In the genomic region with DNA sequence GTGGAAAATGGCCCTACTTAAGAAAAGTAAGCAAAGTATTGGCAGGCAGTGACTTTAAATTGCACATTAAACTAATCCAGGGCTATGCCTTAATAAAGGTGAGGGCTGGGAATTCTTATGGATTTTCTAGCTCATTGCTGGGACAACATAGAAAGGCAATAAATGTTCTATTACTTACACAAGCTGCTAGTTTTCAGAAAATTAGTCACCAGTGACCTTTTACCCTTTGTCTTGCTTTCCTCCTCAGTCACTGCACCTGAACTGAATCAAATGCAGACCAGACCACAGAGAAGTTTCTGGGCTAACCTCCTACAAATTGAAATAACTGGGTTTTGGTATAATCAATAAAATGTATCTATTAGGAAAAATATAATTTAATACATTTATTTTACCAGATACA, we compare ENCODE assay signal across 16 cellular contexts.
A peak's percentile ranks its signal among the peaks of the same experiment; 100 is the strongest.
DNase-seq lines count a peak whose midpoint lies in the region; ATAC-seq, FAIRE-seq and TF ChIP-seq lines count a peak whose summit lies in the region.
"Had no signal": no experiment of that assay in that cellular context is flagged by ENCODE, and none has a peak within 500 bp of the region (broad histone marks: within the 10 kb centered on the region; RNA-seq: fewer than 3 reads in every experiment).

No MANE protein-coding gene starts in this region.

- no peaks in the 10 kb centered on the region for H4K20me1 ChIP-seq in endothelial cell of umbilical vein (replicated peaks; ENCODE audit: control insufficient read depth, extremely low read depth, insufficient read depth, low read length)

- intact Hi-C loops in endothelial cell of umbilical vein (cut with micrococcal nuclease), result no loop called here
- intact Hi-C loops in left colon (cut with DNase I, micrococcal nuclease), result no loop called here
- intact Hi-C loops in stomach (cut with DNase I; ENCODE audit: low total_unique reads), result no loop called here

- no peak overlapping the region for H2AFZ ChIP-seq in endothelial cell of umbilical vein (ENCODE audit: low read depth, low read length)

- CTCF ChIA-PET in endothelial cell of umbilical vein (lab: Charles Lee), result no interaction called here

- H3K9me3 ChIP-seq in endothelial cell of umbilical vein (replicated peaks; ENCODE audit: control insufficient read depth, insufficient read depth, low read length), result no peaks in the 10 kb centered on the region
- H3K9me3 ChIP-seq in stomach, result no peaks in the 10 kb centered on the region
- H3K9me3 ChIP-seq: HAP-1 had no signal

- H3K4me3 ChIP-seq in endothelial cell of umbilical vein (replicated peaks in 1 of 3; ENCODE audit: insufficient read depth in 1 of 3, low read depth in 1 of 3, low read length in 3 of 3), result no peak overlapping the region
- no peak overlapping the region for H3K4me3 ChIP-seq in stomach
- H3K4me3 ChIP-seq: HAP-1 had no signal

- TF ChIP-seq CTCF in endothelial cell of umbilical vein (IDR thresholded peaks at IDR 0.05; ENCODE audit: extremely low read depth in 1 of 2, insufficient read depth in 1 of 2, low read depth in 1 of 2, low read length in 2 of 2), result no peak
- TF ChIP-seq CTCF in stomach (IDR thresholded peaks at IDR 0.05), result no peak

- dilution Hi-C loops in endothelial cell of umbilical vein (cut with MboI; ENCODE audit: extremely low pct_ligation_motif_present, low sequenced_read_pairs), result no loop called here

- no peaks in the 10 kb centered on the region for H3K4me1 ChIP-seq in endothelial cell of umbilical vein (ENCODE audit: control insufficient read depth, extremely low read depth, insufficient read depth, low read length)
- no peaks in the 10 kb centered on the region for H3K4me1 ChIP-seq in stomach
- H3K4me1 ChIP-seq: HAP-1 had no signal

- TF ChIP-seq POLR2A in endothelial cell of umbilical vein (IDR thresholded peaks at IDR 0.05; ENCODE audit: low read depth, low read length) (no peak), stomach (IDR thresholded peaks at IDR 0.05) (no peak)

- no peaks in the 10 kb centered on the region for H3K9me1 ChIP-seq in endothelial cell of umbilical vein (replicated peaks; ENCODE audit: control insufficient read depth, extremely low read depth, insufficient read depth, low read length)

- FAIRE-seq in endothelial cell of umbilical vein (lab: Jason Lieb, UNC), result peak; percentile 26
- no peak for FAIRE-seq in frontal cortex (lab: Jason Lieb, UNC)

- H3K27ac ChIP-seq in endothelial cell of umbilical vein (ENCODE audit: insufficient read depth, low read depth, low read length) (no peak overlapping the region), stomach (no peak overlapping the region)
- H3K27ac ChIP-seq: HL-60 had no signal

- H3K4me2 ChIP-seq in endothelial cell of umbilical vein (ENCODE audit: insufficient read depth, low read length), result no peak overlapping the region

- no peaks in the 10 kb centered on the region for H3K79me2 ChIP-seq in endothelial cell of umbilical vein (ENCODE audit: control insufficient read depth, insufficient read depth, low read length)

- POLR2A ChIA-PET in endothelial cell of umbilical vein (lab: Charles Lee), result no interaction called here

- H3K27me3 ChIP-seq in endothelial cell of umbilical vein (ENCODE audit: control insufficient read depth in 2 of 2, insufficient read depth in 2 of 2, low read length in 2 of 2) (no peaks in the 10 kb centered on the region), stomach (no peaks in the 10 kb centered on the region)

- peak; percentile 53 for DNase-seq in ELR (ENCODE audit: low read depth)
- peak; percentile 32 for DNase-seq in M059J (ENCODE audit: low read depth)
- DNase-seq in endothelial cell of umbilical vein (ENCODE audit: low read depth, low spot score), result peak; percentile 4
- DNase-seq in left colon, result no peak
- no peak for DNase-seq in stomach
- no peak for DNase-seq in frontal cortex (ENCODE audit: low spot score in 2 of 2)
- DNase-seq in ecto neural progenitor cell (ENCODE audit: low spot score), result no peak
- DNase-seq: CD4-positive, CD25-positive, alpha-beta regulatory T cell; DMS79 treated with DMSO at 0.1 percent for 48 hours; KG1; NCI-H1105 treated with DMSO at 0.1 percent for 48 hours; NCI-H1930; NCI-H510A had no signal

- H3K9ac ChIP-seq in endothelial cell of umbilical vein (replicated peaks; ENCODE audit: extremely low read depth, insufficient read depth, low read length), result no peak overlapping the region

- peak; percentile 68 for ATAC-seq in left colon
- ATAC-seq in HG02852 (IDR thresholded peaks at IDR 0.05; ENCODE audit: unreplicated experiment), result no peak

- no peaks in the 10 kb centered on the region for H3K36me3 ChIP-seq in endothelial cell of umbilical vein (ENCODE audit: control insufficient read depth in 2 of 2, extremely low read depth in 1 of 2, insufficient read depth in 2 of 2, low read length in 2 of 2)
- no peaks in the 10 kb centered on the region for H3K36me3 ChIP-seq in stomach
- H3K36me3 ChIP-seq: HAP-1 had no signal

- BruUV-seq in endothelial cell of umbilical vein (replicated peaks; lab: Mats Ljungman, UMichigan), result no TSS peak

- no peak for TF ChIP-seq EP300 in stomach (IDR thresholded peaks at IDR 0.05)

TF ChIP-seq in endothelial cell of umbilical vein, 7 proteins besides CTCF, POLR2A, EP300 and RAD21:
- TF ChIP-seq MAX (IDR thresholded peaks at IDR 0.05; ENCODE audit: insufficient read depth, insufficient read length) (no peak), JUN (IDR thresholded peaks at IDR 0.05; ENCODE audit: borderline replicate concordance, insufficient read depth, insufficient read length, low read depth) (no peak), MYC (IDR thresholded peaks at IDR 0.05; ENCODE audit: low read depth, low read length) (no peak), EZH2 (IDR thresholded peaks at IDR 0.05; ENCODE audit: borderline replicate concordance, low read depth, low read length, severe bottlenecking) (no peak), FOS (IDR thresholded peaks at IDR 0.05; ENCODE audit: borderline replicate concordance, insufficient read depth, low read length) (no peak), GATA2 (IDR thresholded peaks at IDR 0.05; ENCODE audit: insufficient read depth, insufficient read length, low read depth, low read length) (no peak), POLR2AphosphoS5 (IDR thresholded peaks at IDR 0.05; ENCODE audit: insufficient read depth, low read depth, low read length) (no peak)

Comparison
In these comparisons a context has a peak if more than half of its experiments do, and no peak if none do; other contexts are left out.
1. DNase-seq: peak in ELR (single experiment), M059J (single experiment) and endothelial cell of umbilical vein (single experiment); none in left colon (0 of 2), stomach (single experiment), frontal cortex (0 of 2) and ecto neural progenitor cell (single experiment).